25 cellular contexts compared by ENCODE assay signal in genomic region chr5:62374090-62374489, GRCh38. TPM values are rescaled to one million over a fixed set of nuclear protein-coding genes. Genes with fewer than 3 reads are reported as not detected.
DNase-seq lines count a peak whose midpoint lies in the region; ATAC-seq, FAIRE-seq and TF ChIP-seq lines count a peak whose summit lies in the region.
"Had no signal": no experiment of that assay in that cellular context is flagged by ENCODE, and none has a peak within 500 bp of the region (broad histone marks: within the 10 kb centered on the region; RNA-seq: fewer than 3 reads in every experiment).

No MANE protein-coding gene starts in this region.

- no peaks in the 10 kb centered on the region for H3K27me3 Mint-ChIP-seq in activated CD4-positive, alpha-beta memory T cell treated with anti-CD3 and anti-CD28 coated beads for 36 hours
- no peaks in the 10 kb centered on the region for H3K27me3 Mint-ChIP-seq in activated CD4-positive, alpha-beta memory T cell treated with anti-CD3 and anti-CD28 coated beads, Interleukin-2, amount 10 ng/mL, durations not matched to agents 7 days and 5 days
- H3K27me3 Mint-ChIP-seq in CD4-positive, alpha-beta T cell, result no peaks in the 10 kb centered on the region
- no peaks in the 10 kb centered on the region for H3K27me3 Mint-ChIP-seq in memory B cell
- H3K27me3 Mint-ChIP-seq: B cell; CD4-positive, CD25-positive, alpha-beta regulatory T cell; CD8-positive, alpha-beta memory T cell had no signal

- TF ChIP-seq CTCF in CD4-positive, alpha-beta T cell (IDR thresholded peaks at IDR 0.05), result no peak
- TF ChIP-seq CTCF in K562 (IDR thresholded peaks at IDR 0.05 in 2 of 3, conservative IDR thresholded peaks at IDR 0.05 in 1 of 3; ENCODE audit: insufficient read depth in 2 of 3, low read depth in 1 of 3, low read length in 3 of 3), result no peak
- no peak for TF ChIP-seq CTCF in Peyer's patch (IDR thresholded peaks at IDR 0.05)
- no peak for TF ChIP-seq CTCF in foreskin fibroblast (IDR thresholded peaks at IDR 0.05; ENCODE audit: low read depth, low read length)

- no peak overlapping the region for H3K27ac ChIP-seq in CD4-positive, alpha-beta T cell (ENCODE audit: low read depth, low read length)
- H3K27ac ChIP-seq in K562 (ENCODE audit: extremely low read depth, low read depth, low read length) (no peak overlapping the region), Peyer's patch (no peak overlapping the region)
- H3K27ac ChIP-seq: 22Rv1, BLaER1, C4-2B had no signal

- H3K9ac ChIP-seq in K562 (ENCODE audit: insufficient read depth in 1 of 2, low read depth in 2 of 2, low read length in 2 of 2), result no peak overlapping the region
- H3K9ac ChIP-seq: BLaER1 had no signal

- ATAC-seq in CD4-positive, alpha-beta T cell (ENCODE audit: poor library complexity), result no peak
- ATAC-seq in K562 (no peak), memory B cell (ENCODE audit: low read depth) (no peak)
- ATAC-seq: GM12878, GM23338, HCT116 had no signal

- H3K9me3 Mint-ChIP-seq in activated CD4-positive, alpha-beta memory T cell treated with anti-CD3 and anti-CD28 coated beads for 36 hours, result no peaks in the 10 kb centered on the region
- no peaks in the 10 kb centered on the region for H3K9me3 Mint-ChIP-seq in activated CD4-positive, alpha-beta memory T cell treated with anti-CD3 and anti-CD28 coated beads, Interleukin-2, amount 10 ng/mL, durations not matched to agents 7 days and 5 days
- H3K9me3 Mint-ChIP-seq in CD4-positive, alpha-beta T cell, result no peaks in the 10 kb centered on the region
- H3K9me3 Mint-ChIP-seq in memory B cell, result no peaks in the 10 kb centered on the region
- H3K9me3 Mint-ChIP-seq: CD4-positive, CD25-positive, alpha-beta regulatory T cell; CD8-positive, alpha-beta memory T cell; GM23338; H9 had no signal

- H3K79me2 ChIP-seq in K562 (ENCODE audit: control insufficient read depth, insufficient read depth, low read length), result no peaks in the 10 kb centered on the region

- 100% methylated on average over 1 of the region's 1 CpG for WGBS in K562 (ENCODE audit: insufficient coverage, low coverage, missing lambda C conversion rate)

- TF ChIP-seq POLR2A in K562 (conservative IDR thresholded peaks at IDR 0.05) (no peak), Peyer's patch (IDR thresholded peaks at IDR 0.05) (no peak)

- peaks cover 40% of the 10 kb centered on the region for H3K36me3 Mint-ChIP-seq in activated CD4-positive, alpha-beta memory T cell treated with anti-CD3 and anti-CD28 coated beads for 36 hours
- peaks cover 68% of the 10 kb centered on the region for H3K36me3 Mint-ChIP-seq in activated CD4-positive, alpha-beta memory T cell treated with anti-CD3 and anti-CD28 coated beads, Interleukin-2, amount 10 ng/mL, durations not matched to agents 7 days and 5 days (ENCODE audit: low read depth)
- peaks cover 81% of the 10 kb centered on the region for H3K36me3 Mint-ChIP-seq in CD4-positive, alpha-beta T cell (ENCODE audit: low read depth)
- peaks cover 16% of the 10 kb centered on the region for H3K36me3 Mint-ChIP-seq in memory B cell

- no peaks in the 10 kb centered on the region for H4K20me1 ChIP-seq in K562 (replicated peaks; ENCODE audit: control insufficient read depth, insufficient read depth, low read length)
- H4K20me1 ChIP-seq: BLaER1 had no signal

- H3K4me1 ChIP-seq in K562 (replicated peaks in 1 of 2; ENCODE audit: control insufficient read depth in 2 of 2, insufficient read depth in 2 of 2, low read length in 2 of 2) (peaks cover 8 to 9% of the 10 kb centered on the region in 2 experiments), Peyer's patch (no peaks in the 10 kb centered on the region)
- H3K4me1 ChIP-seq: BLaER1 had no signal

- H3K4me3 Mint-ChIP-seq in activated CD4-positive, alpha-beta memory T cell treated with anti-CD3 and anti-CD28 coated beads for 36 hours, result no peak overlapping the region
- no peak overlapping the region for H3K4me3 Mint-ChIP-seq in activated CD4-positive, alpha-beta memory T cell treated with anti-CD3 and anti-CD28 coated beads, Interleukin-2, amount 10 ng/mL, durations not matched to agents 7 days and 5 days
- no peak overlapping the region for H3K4me3 Mint-ChIP-seq in CD4-positive, alpha-beta T cell
- H3K4me3 Mint-ChIP-seq in memory B cell, result no peak overlapping the region
- H3K4me3 Mint-ChIP-seq: B cell; CD4-positive, CD25-positive, alpha-beta regulatory T cell; CD8-positive, alpha-beta memory T cell; GM23338; H9 had no signal

- no peak for TF ChIP-seq EP300 in K562 (IDR thresholded peaks at IDR 0.05; ENCODE audit: low read length)

- peaks cover 83% of the 10 kb centered on the region for H3K36me3 ChIP-seq in K562 (ENCODE audit: control insufficient read depth, insufficient read depth, low read length)
- peaks cover 0 to 56% (median 1%) of the 10 kb centered on the region in 3 donors for H3K36me3 ChIP-seq in Peyer's patch

- in situ Hi-C loops in K562 (cut with MboI), result no loop called here

- H3K4me3 ChIP-seq in K562, result no peak overlapping the region
- no peak overlapping the region for H3K4me3 ChIP-seq in Peyer's patch
- H3K4me3 ChIP-seq in foreskin fibroblast (ENCODE audit: low read depth in 1 of 2, low read length in 2 of 2), result no peak overlapping the region
- H3K4me3 ChIP-seq: BLaER1, GM12878, GM23338 had no signal

- no peak for DNase-seq in activated CD4-positive, alpha-beta memory T cell treated with anti-CD3 and anti-CD28 coated beads for 36 hours
- no peak for DNase-seq in activated CD4-positive, alpha-beta memory T cell treated with anti-CD3 and anti-CD28 coated beads, Interleukin-2, amount 10 ng/mL, durations not matched to agents 7 days and 5 days
- no peak for DNase-seq in CD4-positive, alpha-beta T cell
- DNase-seq in K562 (ENCODE audit: extremely low read depth in 1 of 4, low spot score in 3 of 4) (no peak), memory B cell (ENCODE audit: low spot score in 2 of 2) (no peak), HTR-8/SVneo (ENCODE audit: insufficient read length, low spot score) (no peak), Peyer's patch (no peak), foreskin fibroblast (no peak)
- DNase-seq: CD4-positive, CD25-positive, alpha-beta regulatory T cell; CD8-positive, alpha-beta memory T cell; DMS 273 treated with DMSO at 0.1 percent for 48 hours; DMS79; EL; GDM1; H9 had no signal

- H3K4me1 Mint-ChIP-seq in activated CD4-positive, alpha-beta memory T cell treated with anti-CD3 and anti-CD28 coated beads for 36 hours (ENCODE audit: low read depth), result peaks cover 4% of the 10 kb centered on the region
- peaks cover 6% of the 10 kb centered on the region for H3K4me1 Mint-ChIP-seq in activated CD4-positive, alpha-beta memory T cell treated with anti-CD3 and anti-CD28 coated beads, Interleukin-2, amount 10 ng/mL, durations not matched to agents 7 days and 5 days
- no peaks in the 10 kb centered on the region for H3K4me1 Mint-ChIP-seq in CD4-positive, alpha-beta T cell (ENCODE audit: low read depth)
- H3K4me1 Mint-ChIP-seq in memory B cell, result no peaks in the 10 kb centered on the region
- H3K4me1 Mint-ChIP-seq: B cell, GM23338, H9 had no signal

- no TSS peak for BruUV-seq in K562 (replicated peaks; lab: Mats Ljungman, UMichigan)

- no peak for FAIRE-seq in K562 (lab: Jason Lieb, UNC)
- FAIRE-seq in HTR-8/SVneo (lab: Jason Lieb, UNC), result no peak
- FAIRE-seq: A204.1, D721Med, GM19239 had no signal

- no peaks in the 10 kb centered on the region for H3K27me3 ChIP-seq in CD4-positive, alpha-beta T cell (ENCODE audit: control insufficient read depth, insufficient read depth, low read length)
- H3K27me3 ChIP-seq in K562 (ENCODE audit: control insufficient read depth in 2 of 2, insufficient read depth in 2 of 2, low read length in 2 of 2), result no peaks in the 10 kb centered on the region
- no peaks in the 10 kb centered on the region for H3K27me3 ChIP-seq in Peyer's patch
- H3K27me3 ChIP-seq: BLaER1 had no signal

- H3K27ac Mint-ChIP-seq in activated CD4-positive, alpha-beta memory T cell treated with anti-CD3 and anti-CD28 coated beads for 36 hours, result peak overlapping the region; percentile 5
- no peak overlapping the region for H3K27ac Mint-ChIP-seq in activated CD4-positive, alpha-beta memory T cell treated with anti-CD3 and anti-CD28 coated beads, Interleukin-2, amount 10 ng/mL, durations not matched to agents 7 days and 5 days
- peak overlapping the region; percentile 30 for H3K27ac Mint-ChIP-seq in CD4-positive, alpha-beta T cell
- H3K27ac Mint-ChIP-seq in memory B cell, result peak overlapping the region; percentile 35
- H3K27ac Mint-ChIP-seq: B cell, GM23338, H9 had no signal

- no peaks in the 10 kb centered on the region for H3K9me3 ChIP-seq in CD4-positive, alpha-beta T cell (ENCODE audit: control insufficient read depth, low read length)
- H3K9me3 ChIP-seq in K562 (replicated peaks; ENCODE audit: control insufficient read depth, insufficient read depth, low read depth, low read length) (no peaks in the 10 kb centered on the region), Peyer's patch (no peaks in the 10 kb centered on the region)
- H3K9me3 ChIP-seq: BLaER1 had no signal

- CTCF ChIA-PET in activated CD4-positive, alpha-beta memory T cell treated with anti-CD3 and anti-CD28 coated beads for 36 hours (lab: Charles Lee), result no interaction called here
- CTCF ChIA-PET in activated CD4-positive, alpha-beta memory T cell treated with anti-CD3 and anti-CD28 coated beads, Interleukin-2, amount 10 ng/mL, durations not matched to agents 7 days and 5 days (lab: Charles Lee), result no interaction called here
- CTCF ChIA-PET in CD4-positive, alpha-beta T cell (lab: Charles Lee), result no interaction called here
- CTCF ChIA-PET in K562 (lab: Yijun Ruan, JAX; ENCODE audit: low intra/inter-chr PET ratio), result no interaction called here

- TF ChIP-seq RAD21 in K562 (CRISPR knock-in tag; conservative IDR thresholded peaks at IDR 0.05 in 1 of 2, IDR thresholded peaks at IDR 0.05 in 1 of 2), result no peak

- no peaks in the 10 kb centered on the region for H3K9me1 ChIP-seq in K562 (ENCODE audit: control insufficient read depth, insufficient read depth, low read length)

- H3K4me2 ChIP-seq in K562 (ENCODE audit: insufficient read depth, low read length), result no peak overlapping the region
- H3K4me2 ChIP-seq: BLaER1, GM23338 had no signal

- POLR2A ChIA-PET in activated CD4-positive, alpha-beta memory T cell treated with anti-CD3 and anti-CD28 coated beads for 36 hours (lab: Charles Lee), result no interaction called here
- POLR2A ChIA-PET in activated CD4-positive, alpha-beta memory T cell treated with anti-CD3 and anti-CD28 coated beads, Interleukin-2, amount 10 ng/mL, durations not matched to agents 7 days and 5 days (lab: Charles Lee), result no interaction called here
- POLR2A ChIA-PET in CD4-positive, alpha-beta T cell (lab: Charles Lee), result no interaction called here
- POLR2A ChIA-PET in K562 (lab: Yijun Ruan, JAX), result interaction anchor here (0.6 kb wide), 1 partner anchor 330 kb away, joined by 3 read pairs; no protein-coding TSS in a partner anchor

- intact Hi-C loops in activated CD4-positive, alpha-beta memory T cell treated with anti-CD3 and anti-CD28 coated beads for 36 hours (cut with micrococcal nuclease), result no loop called here
- intact Hi-C loops in CD4-positive, alpha-beta T cell (cut with DNase I, micrococcal nuclease), result no loop called here
- intact Hi-C loops in K562 (cut with micrococcal nuclease), result no loop called here

- H2AFZ ChIP-seq in K562 (ENCODE audit: low read depth, low read length), result no peak overlapping the region
- H2AFZ ChIP-seq: GM23338 had no signal

RNA-seq across cellular contexts. Expression of gene DIMT1, which starts 29.6 kb away (rescaled TPM):
- 10 to 100 TPM; 46.9 to 48.9 TPM for total RNA-seq in activated CD4-positive, alpha-beta memory T cell treated with anti-CD3 and anti-CD28 coated beads for 36 hours
- 10 to 100 TPM; 28.9 to 33.6 TPM for total RNA-seq in activated CD4-positive, alpha-beta memory T cell treated with anti-CD3 and anti-CD28 coated beads, Interleukin-2, amount 10 ng/mL, durations not matched to agents 7 days and 5 days
- total RNA-seq in CD4-positive, alpha-beta T cell, result 10 to 100 TPM; 19.9 to 20.5 TPM
- 25.7 and 41.2 TPM in 2 replicates for total RNA-seq in K562 (2011; cell fraction: chromatin; rRNA removed; ENCODE audit: low replicate concordance)
- 17.6 and 19.8 TPM in 2 replicates for total RNA-seq in K562 (2011; cell fraction: nucleolus; rRNA removed)
- total RNA-seq in K562 (2011; cell fraction: nucleoplasm; rRNA removed), result 20.8 and 26.9 TPM in 2 replicates
- total RNA-seq in K562 (2014; rRNA removed) (66.8 and 117 TPM in 2 replicates), K562 (2014; rRNA removed; fragmentation: Illumina TruSeq; extraction: Trizol) (54.1 and 67.6 TPM in 2 replicates), K562 (2015; rRNA removed; fragmentation: Illumina TruSeq; extraction: Trizol) (47.2 and 48.5 TPM in 2 replicates), K562 (2021) (64.3 and 64.5 TPM in 2 replicates), Peyer's patch (10 to 100 TPM in 1 of 4 donors, 1 to 10 TPM in 3; 2.1 to 11.6 (median 5.8) TPM)
- polyA plus RNA-seq in K562 (2011; rRNA removed) (56.4 and 85.3 TPM in 2 replicates), K562 (2014; fragmentation: Illumina TruSeq; extraction: Trizol) (54.9 and 59.1 TPM in 2 replicates), K562 (2014; fragmentation: Nextera tagmentation; extraction: Ambion mirVana) (10 to 100 TPM; 28.9 to 39.9 TPM), K562 (2014; rRNA removed) (53.3 and 73.8 TPM in 2 replicates)
- 28.3 and 31.9 TPM in 2 replicates for polyA plus RNA-seq in K562 (2011; cell fraction: cytosol; rRNA removed)
- 38.6 and 42.2 TPM in 2 replicates for polyA plus RNA-seq in K562 (2011; cell fraction: nucleus; rRNA removed)
- polyA plus RNA-seq in K562 (2012), result 49.7 and 50.9 TPM in 2 replicates
- polyA minus RNA-seq in K562 (2011; rRNA and poly(A)+ RNA removed), result 43.7 and 59.4 TPM in 2 replicates
- 13.9 and 21.2 TPM in 2 replicates for polyA minus RNA-seq in K562 (2011; cell fraction: cytosol; rRNA and poly(A)+ RNA removed)
- polyA minus RNA-seq in K562 (2011; cell fraction: nucleus; rRNA and poly(A)+ RNA removed), result 20.9 and 21.4 TPM in 2 replicates

RNA-seq across cellular contexts. Expression of gene IPO11, which starts 38.5 kb away (rescaled TPM):
- 10 to 100 TPM; 55.4 to 59.2 TPM for total RNA-seq in activated CD4-positive, alpha-beta memory T cell treated with anti-CD3 and anti-CD28 coated beads for 36 hours
- total RNA-seq in activated CD4-positive, alpha-beta memory T cell treated with anti-CD3 and anti-CD28 coated beads, Interleukin-2, amount 10 ng/mL, durations not matched to agents 7 days and 5 days, result 10 to 100 TPM; 23.8 to 23.9 TPM
- total RNA-seq in CD4-positive, alpha-beta T cell, result 10 to 100 TPM; 15.1 to 16.1 TPM
- total RNA-seq in K562 (2011; cell fraction: chromatin; rRNA removed; ENCODE audit: low replicate concordance), result 185 and 259 TPM in 2 replicates
- total RNA-seq in K562 (2011; cell fraction: nucleolus; rRNA removed), result 33.7 and 40.3 TPM in 2 replicates
- 102 and 134 TPM in 2 replicates for total RNA-seq in K562 (2011; cell fraction: nucleoplasm; rRNA removed)
- total RNA-seq in K562 (2014; rRNA removed) (44.6 and 57.7 TPM in 2 replicates), K562 (2014; rRNA removed; fragmentation: Illumina TruSeq; extraction: Trizol) (94.0 and 105 TPM in 2 replicates), K562 (2015; rRNA removed; fragmentation: Illumina TruSeq; extraction: Trizol) (66.9 and 70.9 TPM in 2 replicates), K562 (2021) (96.0 and 101 TPM in 2 replicates), Peyer's patch (10 to 100 TPM in 3 of 4 donors, 1 to 10 TPM in 1; 5.6 to 27.2 (median 13.1) TPM)
- polyA plus RNA-seq in K562 (2011; rRNA removed) (71.6 and 85.9 TPM in 2 replicates), K562 (2014; fragmentation: Illumina TruSeq; extraction: Trizol) (82.1 and 91.6 TPM in 2 replicates), K562 (2014; fragmentation: Nextera tagmentation; extraction: Ambion mirVana) (10 to 100 TPM; 39.5 to 45.4 TPM), K562 (2014; rRNA removed) (35.4 and 38.7 TPM in 2 replicates)
- polyA plus RNA-seq in K562 (2011; cell fraction: cytosol; rRNA removed), result 46.8 and 52.7 TPM in 2 replicates
- polyA plus RNA-seq in K562 (2011; cell fraction: nucleus; rRNA removed), result 55.7 and 69.0 TPM in 2 replicates
- 29.9 and 34.4 TPM in 2 replicates for polyA plus RNA-seq in K562 (2012)
- polyA minus RNA-seq in K562 (2011; rRNA and poly(A)+ RNA removed), result 273 and 294 TPM in 2 replicates
- 64.4 and 95.9 TPM in 2 replicates for polyA minus RNA-seq in K562 (2011; cell fraction: cytosol; rRNA and poly(A)+ RNA removed)
- polyA minus RNA-seq in K562 (2011; cell fraction: nucleus; rRNA and poly(A)+ RNA removed), result 62.2 and 109 TPM in 2 replicates
